Comparison of ENCODE assay signal across 17 cellular contexts in genomic region chr10:28928484-28928883, GRCh38.
"Had no signal": no experiment of that assay in that cellular context is flagged by ENCODE, and none has a peak within 500 bp of the region (broad histone marks: within the 10 kb centered on the region; RNA-seq: fewer than 3 reads in every experiment).

No MANE protein-coding gene starts in this region.

- H3K4me1 ChIP-seq: gastroesophageal sphincter, prostate gland, spleen, testis had no signal

- H3K9me3 ChIP-seq: gastroesophageal sphincter, prostate gland, testis had no signal

- H3K36me3 ChIP-seq: gastroesophageal sphincter, prostate gland, spleen had no signal

- H3K27me3 ChIP-seq: gastroesophageal sphincter, testis had no signal

- ATAC-seq: activated CD8-positive, alpha-beta T cell treated with anti-CD3 and anti-CD28 coated beads, Interleukin-2, amount 10 ng/mL, durations not matched to agents 7 days and 5 days; activated T-cell treated with anti-CD3 and anti-CD28 coated beads, Interleukin-2, amount 50 U/mL, for 72 hours; gastroesophageal sphincter; left lobe of liver; sciatic nerve; stimulated activated naive CD8-positive, alpha-beta T cell treated with anti-CD3 and anti-CD28 coated beads, Interleukin-15, amount 100 ng/mL, for 72 hours had no signal

- H3K27ac ChIP-seq: gastroesophageal sphincter, prostate gland, spleen, testis had no signal

- H3K4me3 ChIP-seq: gastroesophageal sphincter, prostate gland, spleen, testis had no signal

- DNase-seq: activated B cell treated with CpG ODN at 0.5 μM for 24 hours; activated CD4-positive, alpha-beta T cell treated with anti-CD3 and anti-CD28 coated beads, Interleukin-2, amount 10 ng/mL, durations not matched to agents 24 days and 14 days; activated CD8-positive, alpha-beta memory T cell treated with anti-CD3 and anti-CD28 coated beads, Interleukin-2, amount 50 U/mL, for 4 hours; activated CD8-positive, alpha-beta T cell treated with anti-CD3 and anti-CD28 coated beads, Interleukin-2, amount 10 ng/mL, durations not matched to agents 7 days and 5 days; activated gamma-delta T cell; activated T-cell treated with anti-CD3 and anti-CD28 coated beads, Interleukin-2, amount 50 U/mL, for 72 hours; amygdala; effector memory CD4-positive, alpha-beta T cell; islet precursor cell; midbrain; spleen; stimulated activated naive CD8-positive, alpha-beta T cell treated with anti-CD3 and anti-CD28 coated beads, Interleukin-15, amount 100 ng/mL, for 72 hours; testis had no signal
